ENCODE assay signal across 10 cellular contexts in the genomic region with DNA sequence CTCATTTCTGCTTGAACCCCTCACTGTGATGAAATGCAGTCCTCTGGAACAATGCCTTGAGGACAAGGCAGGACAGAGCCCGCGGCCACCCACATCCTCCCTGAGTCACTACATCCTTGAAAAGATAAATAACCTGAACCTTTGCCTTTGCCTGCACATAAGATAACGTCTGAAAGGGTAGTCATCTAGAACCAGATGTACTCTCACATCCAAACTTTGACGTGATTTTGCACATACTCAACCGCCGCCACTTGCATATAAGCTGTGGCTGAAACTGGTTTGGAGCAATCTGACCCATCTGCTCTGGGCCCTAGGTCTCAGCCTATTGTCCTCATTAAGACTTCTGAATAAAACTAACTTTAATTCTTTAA.
A peak's percentile ranks its signal among the peaks of the same experiment; 100 is the strongest.
DNase-seq lines count a peak whose midpoint lies in the region; ATAC-seq, FAIRE-seq and TF ChIP-seq lines count a peak whose summit lies in the region.
"Had no signal": no experiment of that assay in that cellular context is flagged by ENCODE, and none has a peak within 500 bp of the region (broad histone marks: within the 10 kb centered on the region; RNA-seq: fewer than 3 reads in every experiment).

No MANE protein-coding gene starts in this region.

- H3K9me3 Mint-ChIP-seq in CD14-positive monocyte = peaks cover 0 to 9% (median 2%) of the 10 kb centered on the region in 7 donors
- H3K9me3 Mint-ChIP-seq: activated B cell treated with CpG ODN at 0.5 μM for 24 hours had no signal

- no peak for TF ChIP-seq CTCF in brain microvascular endothelial cell (IDR thresholded peaks at IDR 0.05; ENCODE audit: low read depth, low read length, missing control alignments)
- no peak for TF ChIP-seq CTCF in CD14-positive monocyte (IDR thresholded peaks at IDR 0.05)

- no peak for FAIRE-seq in urothelium cell line (lab: Jason Lieb, UNC)

- peaks cover 0 to 4% (median 2%) of the 10 kb centered on the region in 3 donors for H3K27me3 Mint-ChIP-seq in CD14-positive monocyte (ENCODE audit: low read depth in 3 of 3)

- H3K4me3 ChIP-seq in brain microvascular endothelial cell (ENCODE audit: low read depth, low read length) = no peak overlapping the region
- H3K4me3 ChIP-seq: gastroesophageal sphincter had no signal

- intact Hi-C loops in CD14-positive monocyte (cut with micrococcal nuclease) = no loop called here

- H3K36me3 Mint-ChIP-seq in CD14-positive monocyte = no peaks in the 10 kb centered on the region

- peak overlapping the region; percentile 48 for H3K27ac ChIP-seq in brain microvascular endothelial cell
- H3K27ac ChIP-seq: gastroesophageal sphincter had no signal

- DNase-seq in stimulated activated CD4-positive, alpha-beta T cell treated with anti-CD3 and anti-CD28 coated beads, Interleukin-1b, Interleukin-23, amount 100 ng/mL, for 48 hours = peak; percentile 36
- DNase-seq in stimulated activated CD4-positive, alpha-beta T cell treated with anti-CD3 and anti-CD28 coated beads, Interleukin-4, amount 100 ng/mL, for 4 hours = no peak
- DNase-seq in HPDE6-E6E7 (ENCODE audit: extremely low spot score) = peak; percentile 33
- DNase-seq in brain microvascular endothelial cell = peak; percentile 83
- peak; percentile 32 for DNase-seq in urothelium cell line (ENCODE audit: low spot score)
- DNase-seq in CD14-positive monocyte (ENCODE audit: low spot score) = no peak
- DNase-seq: activated B cell treated with CpG ODN at 0.5 μM for 24 hours had no signal

- in situ Hi-C loops in brain microvascular endothelial cell (cut with HindIII; ENCODE audit: low pct_ligation_motif_present, low sequenced_read_pairs) = no loop called here

- H3K4me3 Mint-ChIP-seq in CD14-positive monocyte = no peak overlapping the region
- H3K4me3 Mint-ChIP-seq: activated B cell treated with CpG ODN at 0.5 μM for 24 hours had no signal

- peaks cover 2% of the 10 kb centered on the region for H3K4me1 Mint-ChIP-seq in CD14-positive monocyte
- H3K4me1 Mint-ChIP-seq: activated B cell treated with CpG ODN at 0.5 μM for 24 hours had no signal

- H3K27ac Mint-ChIP-seq in CD14-positive monocyte = no peak overlapping the region
- H3K27ac Mint-ChIP-seq: activated B cell treated with CpG ODN at 0.5 μM for 24 hours had no signal

- no peaks in the 10 kb centered on the region for H3K36me3 ChIP-seq in brain microvascular endothelial cell (replicated peaks)
- H3K36me3 ChIP-seq: gastroesophageal sphincter had no signal

- H3K27me3 ChIP-seq in brain microvascular endothelial cell (replicated peaks) = no peaks in the 10 kb centered on the region

- ATAC-seq in GM19467 (IDR thresholded peaks at IDR 0.05; ENCODE audit: unreplicated experiment) (no peak), HG02571 (IDR thresholded peaks at IDR 0.05; ENCODE audit: unreplicated experiment) (no peak)
- ATAC-seq: gastroesophageal sphincter had no signal

Comparison
In these comparisons a context has a peak if more than half of its experiments do, and no peak if none do; other contexts are left out.
1. DNase-seq: peak in stimulated activated CD4-positive, alpha-beta T cell treated with anti-CD3 and anti-CD28 coated beads, Interleukin-1b, Interleukin-23, amount 100 ng/mL, for 48 hours (single experiment), HPDE6-E6E7 (single experiment), brain microvascular endothelial cell (single experiment) and urothelium cell line (single experiment); none in stimulated activated CD4-positive, alpha-beta T cell treated with anti-CD3 and anti-CD28 coated beads, Interleukin-4, amount 100 ng/mL, for 4 hours (0 of 2) and CD14-positive monocyte (single experiment).